1 cellular context compared by ENCODE assay signal in the genomic region with DNA sequence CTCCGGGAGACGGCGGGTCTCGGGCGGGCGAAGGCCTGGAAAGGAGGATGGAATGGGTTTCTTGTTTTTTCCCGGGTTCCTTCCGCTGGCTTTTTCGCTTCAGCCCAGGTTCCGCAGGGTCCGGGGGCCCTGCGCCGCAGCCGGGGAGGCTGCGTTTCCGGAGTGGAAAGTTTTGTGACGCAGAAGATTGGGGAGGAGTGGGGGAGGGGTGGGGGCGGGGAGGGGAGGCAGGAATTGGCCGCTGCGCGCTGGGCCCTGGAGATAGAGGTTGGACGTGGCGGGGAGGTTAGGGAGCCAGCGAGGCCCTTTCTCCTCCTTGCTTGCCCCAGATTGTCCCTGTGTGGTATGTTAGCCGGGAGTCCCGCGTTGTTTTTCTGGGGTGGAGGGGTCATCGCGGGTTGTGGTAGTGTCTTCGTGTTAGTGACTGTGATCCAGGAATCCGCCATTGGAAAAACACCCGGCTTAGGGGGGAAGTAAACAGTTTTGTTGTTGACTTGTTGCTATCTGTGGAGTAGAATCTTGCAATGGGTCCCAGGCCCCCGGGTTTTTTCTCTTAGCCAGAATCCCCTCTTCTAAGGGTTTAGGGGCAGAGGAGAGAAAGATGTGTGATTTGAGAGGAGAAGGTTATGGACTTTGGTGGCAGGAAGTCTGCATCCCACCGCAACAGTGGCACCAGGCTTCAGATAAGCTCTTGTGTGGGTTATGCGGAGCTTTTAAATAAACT.
A peak's percentile ranks its signal among the peaks of the same experiment; 100 is the strongest.
TF ChIP-seq lines count a peak whose summit lies in the region.

No MANE protein-coding gene starts in this region.

TF ChIP-seq in GM23338, 12 proteins besides CTCF, POLR2A, EP300 and RAD21:
- TF ChIP-seq CREB1 (CRISPR knock-in tag; IDR thresholded peaks at IDR 0.05; ENCODE audit: low read depth) (0 out of 2 replicates have a peak, but pooled peaks have one; percentile 36), ZNF114 (CRISPR knock-in tag; IDR thresholded peaks at IDR 0.05) (no peak)
TF ChIP-seq in GM23338: peak in this region for 1.
